ENCODE assay signal across 9 cellular contexts in the genomic region with DNA sequence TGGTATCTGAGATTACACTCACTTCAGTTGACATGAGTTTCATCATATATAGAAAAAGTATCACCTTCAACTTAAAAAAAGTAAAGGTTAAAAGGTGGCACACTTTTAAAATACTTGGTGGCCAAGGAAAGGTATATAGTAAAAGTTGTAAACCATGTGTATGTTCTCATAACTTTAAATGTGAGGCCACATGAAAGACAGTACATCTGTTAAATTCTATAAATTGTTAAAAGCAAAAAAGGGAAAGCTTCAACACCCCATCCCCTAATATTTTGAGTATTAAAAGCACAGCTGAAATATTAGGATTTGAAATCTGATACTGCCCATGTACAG. TPM values are rescaled to one million over a fixed set of nuclear protein-coding genes. Genes with fewer than 3 reads are reported as not detected.
DNase-seq lines count a peak whose midpoint lies in the region; ATAC-seq and TF ChIP-seq lines count a peak whose summit lies in the region.
"Had no signal": no experiment of that assay in that cellular context is flagged by ENCODE, and none has a peak within 500 bp of the region (broad histone marks: within the 10 kb centered on the region; RNA-seq: fewer than 3 reads in every experiment).

No MANE protein-coding gene starts in this region.

- no peak for TF ChIP-seq CTCF in Caco-2 (IDR thresholded peaks at IDR 0.05; ENCODE audit: insufficient read depth in 1 of 2, low read depth in 1 of 2, low read length in 1 of 2, severe bottlenecking in 1 of 2, unreplicated experiment in 1 of 2)
- TF ChIP-seq CTCF in Peyer's patch (IDR thresholded peaks at IDR 0.05), result no peak
- no peak for TF ChIP-seq CTCF in psoas muscle (IDR thresholded peaks at IDR 0.05)

- POLR2A ChIA-PET in Caco-2 (lab: Charles Lee), result interaction anchor here (1.0 to 1.9 kb wide), 4 partner anchors 23 to 353 kb away, joined by 3 to 10 read pairs (median 6); no protein-coding TSS in a partner anchor

- H3K27ac ChIP-seq in Peyer's patch (peak overlapping the region; percentile 97 to 100 (median 99)), epithelial cell of prostate (peak overlapping the region; percentile 100), psoas muscle (peak overlapping the region; percentile 99)

- H3K27ac Mint-ChIP-seq in Caco-2 (ENCODE audit: unreplicated experiment), result peak overlapping the region; percentile 33

- BruUV-seq in Caco-2 (replicated peaks; lab: Mats Ljungman, UMichigan), result no TSS peak

- TF ChIP-seq POLR2A in Peyer's patch (IDR thresholded peaks at IDR 0.05), result no peak

- ATAC-seq in psoas muscle (no peak), HG02973 (IDR thresholded peaks at IDR 0.05; ENCODE audit: unreplicated experiment) (no peak), esophagus mucosa (no peak)

- H3K9me3 ChIP-seq in Caco-2, result no peaks in the 10 kb centered on the region
- no peaks in the 10 kb centered on the region for H3K9me3 ChIP-seq in Peyer's patch
- H3K9me3 ChIP-seq in psoas muscle, result no peaks in the 10 kb centered on the region

- H3K9me3 Mint-ChIP-seq in Caco-2 (ENCODE audit: unreplicated experiment), result no peaks in the 10 kb centered on the region

- H3K36me3 ChIP-seq in Caco-2 (ENCODE audit: control insufficient read depth, insufficient read depth, low read length) (peaks cover 7% of the 10 kb centered on the region), Peyer's patch (peaks cover 0 to 24% (median 0%) of the 10 kb centered on the region in 3 donors), psoas muscle (ENCODE audit: insufficient read depth in 1 of 2, low read depth in 1 of 2) (peaks cover 4 to 26% of the 10 kb centered on the region in 2 donors)

- H3K4me3 ChIP-seq in Caco-2 (ENCODE audit: low read depth, low read length), result peak overlapping the region; percentile 82
- peak overlapping the region; percentile 70 to 89 (median 86) for H3K4me3 ChIP-seq in Peyer's patch
- H3K4me3 ChIP-seq in psoas muscle, result peak overlapping the region; percentile 90

- H3K27me3 Mint-ChIP-seq in Caco-2 (ENCODE audit: insufficient read depth, unreplicated experiment), result no peaks in the 10 kb centered on the region

- H3K36me3 Mint-ChIP-seq in Caco-2 (ENCODE audit: insufficient read depth, unreplicated experiment), result peaks cover 74% of the 10 kb centered on the region

- H3K4me1 Mint-ChIP-seq in Caco-2 (ENCODE audit: low read depth, unreplicated experiment), result peaks cover 34% of the 10 kb centered on the region

- CTCF ChIA-PET in Caco-2 (lab: Charles Lee), result interaction anchor here (0.9 to 1.3 kb wide), 2 partner anchors 105 to 112 kb away, joined by 5 to 6 read pairs; no protein-coding TSS in a partner anchor

- intact Hi-C loops in Caco-2 (cut with micrococcal nuclease; ENCODE audit: unreplicated experiment) (no loop called here), psoas muscle (cut with DNase I) (loop anchor here in 1 of 2 donors (10.0 kb wide), 1 partner anchor 370 kb away; no protein-coding TSS in a partner anchor)

- no peak for DNase-seq in Caco-2
- no peak for DNase-seq in Peyer's patch
- DNase-seq in epithelial cell of prostate (ENCODE audit: low read depth, low spot score), result no peak
- no peak for DNase-seq in psoas muscle
- DNase-seq in NCI-H187 treated with DMSO at 0.1 percent for 48 hours (lab: John Stamatoyannopoulos, UW), result no peak
- DNase-seq in NCI-H446 treated with DMSO at 0.1 percent for 48 hours (lab: John Stamatoyannopoulos, UW), result no peak
- DNase-seq: NCI-H774 had no signal

- H3K4me1 ChIP-seq in Caco-2 (peaks cover 49% of the 10 kb centered on the region), Peyer's patch (peaks cover 0 to 36% (median 21%) of the 10 kb centered on the region in 4 donors), psoas muscle (peaks cover 37% of the 10 kb centered on the region)

- peak overlapping the region; percentile 90 for H3K4me3 Mint-ChIP-seq in Caco-2 (ENCODE audit: unreplicated experiment)

- no peaks in the 10 kb centered on the region for H3K27me3 ChIP-seq in Caco-2 (replicated peaks; ENCODE audit: control insufficient read depth, insufficient read depth, low read length)
- H3K27me3 ChIP-seq in Peyer's patch, result no peaks in the 10 kb centered on the region
- no peaks in the 10 kb centered on the region for H3K27me3 ChIP-seq in psoas muscle (ENCODE audit: insufficient read depth in 3 of 3, low read length in 2 of 3)

RNA-seq across cellular contexts. Expression of gene IRF2BP2, which starts 5.6 kb away (rescaled TPM):
- total RNA-seq in Caco-2 (2022), result 129 and 135 TPM in 2 replicates
- 10 to 100 TPM; 73.4 to 99.6 (median 86.5) TPM for total RNA-seq in Peyer's patch
- 100 to 1,000 TPM in 1 of 4 donors, 10 to 100 TPM in 3; 73.4 to 116 (median 87.8) TPM for total RNA-seq in psoas muscle
- 10 to 100 TPM; 53.6 to 63.6 (median 56.4) TPM for polyA plus RNA-seq in psoas muscle
- total RNA-seq in esophagus mucosa, result 78.2 TPM
